Comparison of ENCODE assay signal across 8 cellular contexts in genomic region chr20:5119143-5119434, GRCh38. TPM values are rescaled to one million over a fixed set of nuclear protein-coding genes. Genes with fewer than 3 reads are reported as not detected.
DNase-seq lines count a peak whose midpoint lies in the region; ATAC-seq and TF ChIP-seq lines count a peak whose summit lies in the region.

No MANE protein-coding gene starts in this region.

- H3K9me3 Mint-ChIP-seq in CD4-positive, alpha-beta memory T cell, result peaks cover 0 to 2% (median 0%) of the 10 kb centered on the region in 8 donors
- H3K9me3 Mint-ChIP-seq in endothelial cell (ENCODE audit: unreplicated experiment), result no peaks in the 10 kb centered on the region

- peak overlapping the region; percentile 72 for H3K27ac ChIP-seq in CD4-positive, alpha-beta memory T cell (ENCODE audit: low read depth, low read length)
- H3K27ac ChIP-seq in OCI-LY3 (ENCODE audit: low read length) (peak overlapping the region; percentile 91), neutrophil (peak overlapping the region; percentile 85)

- H2AFZ ChIP-seq in OCI-LY3 (ENCODE audit: low read depth, low read length), result no peak overlapping the region

- CTCF ChIA-PET in CD4-positive, alpha-beta memory T cell (lab: Charles Lee; ENCODE audit: partially characterized antibody), result interaction anchor here (1.5 to 11.4 kb wide), 4 partner anchors 12 to 72 kb away, joined by 4 to 173 read pairs (median 8); no protein-coding TSS in a partner anchor

- no peak for TF ChIP-seq CTCF in OCI-LY3 (IDR thresholded peaks at IDR 0.05; ENCODE audit: low read depth, low read length)
- TF ChIP-seq CTCF in endothelial cell (IDR thresholded peaks at IDR 0.05; ENCODE audit: unreplicated experiment), result no peak
- TF ChIP-seq CTCF in neutrophil (IDR thresholded peaks at IDR 0.05), result no peak

- no peaks in the 10 kb centered on the region for H3K9me3 ChIP-seq in CD4-positive, alpha-beta memory T cell (ENCODE audit: control insufficient read depth in 1 of 2, low read length in 2 of 2)
- H3K9me3 ChIP-seq in OCI-LY3 (ENCODE audit: insufficient read depth, low read length), result no peaks in the 10 kb centered on the region
- no peaks in the 10 kb centered on the region for H3K9me3 ChIP-seq in neutrophil

- intact Hi-C loops in CD4-positive, alpha-beta memory T cell (cut with micrococcal nuclease), result loop anchor here (1.0 kb wide), 1 partner anchor 8 kb away; the partner anchor contains the start of gene CDS2

- no peak for DNase-seq in CD4-positive, alpha-beta memory T cell
- DNase-seq in endothelial cell (ENCODE audit: low spot score), result no peak
- no peak for DNase-seq in foreskin melanocyte
- DNase-seq in AML-193 (lab: John Stamatoyannopoulos, UW), result no peak
- no peak for DNase-seq in stimulated activated CD4-positive, alpha-beta T cell treated with anti-CD3 and anti-CD28 coated beads, Interleukin-2, amount 100 ng/mL, for 48 hours

- peaks cover 29% of the 10 kb centered on the region for H3K4me1 ChIP-seq in CD4-positive, alpha-beta memory T cell (ENCODE audit: insufficient read depth, low read length)
- H3K4me1 ChIP-seq in OCI-LY3 (ENCODE audit: low read length), result peaks cover 47% of the 10 kb centered on the region
- H3K4me1 ChIP-seq in neutrophil (ENCODE audit: control insufficient read depth in 1 of 2, insufficient read depth in 1 of 2, low read depth in 1 of 2, low read length in 1 of 2), result peaks cover 23 to 31% of the 10 kb centered on the region in 2 experiments

- H3K36me3 ChIP-seq in CD4-positive, alpha-beta memory T cell (ENCODE audit: insufficient read depth, low read length), result peaks cover 37% of the 10 kb centered on the region
- H3K36me3 ChIP-seq in OCI-LY3 (replicated peaks; ENCODE audit: low read depth, low read length) (peaks cover 49% of the 10 kb centered on the region), neutrophil (no peaks in the 10 kb centered on the region)

- POLR2A ChIA-PET in CD4-positive, alpha-beta memory T cell (lab: Charles Lee; ENCODE audit: partially characterized antibody), result interaction anchor here (0.8 to 2.5 kb wide), 17 partner anchors 8 to 307 kb away, joined by 3 to 15 read pairs (median 4); partner anchors contain the start of gene CDS2

- peaks cover 13 to 40% of the 10 kb centered on the region in 2 donors for H3K36me3 Mint-ChIP-seq in CD4-positive, alpha-beta memory T cell
- H3K36me3 Mint-ChIP-seq in endothelial cell (ENCODE audit: low read depth, unreplicated experiment), result peaks cover 11% of the 10 kb centered on the region

- peaks cover 47% of the 10 kb centered on the region for H3K79me2 ChIP-seq in OCI-LY3 (ENCODE audit: low read length)

- H3K27me3 ChIP-seq in CD4-positive, alpha-beta memory T cell (ENCODE audit: insufficient read depth, low read length), result no peaks in the 10 kb centered on the region
- H3K27me3 ChIP-seq in OCI-LY3 (ENCODE audit: low read depth, low read length) (no peaks in the 10 kb centered on the region), neutrophil (no peaks in the 10 kb centered on the region)

- peak overlapping the region; percentile 83 to 89 for H3K4me3 ChIP-seq in CD4-positive, alpha-beta memory T cell (ENCODE audit: low read length in 2 of 2)
- H3K4me3 ChIP-seq in OCI-LY3 (ENCODE audit: low read length) (peak overlapping the region; percentile 89), neutrophil (ENCODE audit: low read depth in 1 of 2, low read length in 1 of 2) (peak overlapping the region; percentile 90 to 93)

- ATAC-seq in HG03439 (IDR thresholded peaks at IDR 0.05; ENCODE audit: unreplicated experiment), result no peak

- peaks cover 25% of the 10 kb centered on the region for H4K20me1 ChIP-seq in OCI-LY3 (ENCODE audit: insufficient read depth, low read length)

- peak overlapping the region; percentile 76 to 97 (median 93) for H3K27ac Mint-ChIP-seq in CD4-positive, alpha-beta memory T cell
- no peak overlapping the region for H3K27ac Mint-ChIP-seq in endothelial cell (ENCODE audit: unreplicated experiment)

- peaks cover 15 to 42% (median 29%) of the 10 kb centered on the region in 4 donors for H3K4me1 Mint-ChIP-seq in CD4-positive, alpha-beta memory T cell
- peaks cover 13% of the 10 kb centered on the region for H3K4me1 Mint-ChIP-seq in endothelial cell (ENCODE audit: unreplicated experiment)

- H3K9ac ChIP-seq in OCI-LY3 (ENCODE audit: low read length), result peak overlapping the region; percentile 98

- H3K4me2 ChIP-seq in OCI-LY3 (ENCODE audit: low read length), result peak overlapping the region; percentile 91

- no peaks in the 10 kb centered on the region for H3K27me3 Mint-ChIP-seq in CD4-positive, alpha-beta memory T cell
- H3K27me3 Mint-ChIP-seq in endothelial cell (ENCODE audit: unreplicated experiment), result no peaks in the 10 kb centered on the region

- H3K4me3 Mint-ChIP-seq in CD4-positive, alpha-beta memory T cell, result peak overlapping the region; percentile 92 to 97 (median 95)
- peak overlapping the region; percentile 91 for H3K4me3 Mint-ChIP-seq in endothelial cell (ENCODE audit: unreplicated experiment)

RNA-seq across cellular contexts. Expression of gene PCNA, which starts 0.7 kb away (rescaled TPM):
- 10 to 100 TPM; 60.0 to 60.5 TPM for total RNA-seq in CD4-positive, alpha-beta memory T cell
- polyA plus RNA-seq in CD4-positive, alpha-beta memory T cell, result 10 to 100 TPM; 68.8 to 71.9 TPM
- total RNA-seq in endothelial cell (ENCODE audit: unreplicated experiment), result 77.1 TPM

RNA-seq across cellular contexts. Expression of gene TMEM230, which starts 6.2 kb away (rescaled TPM):
- total RNA-seq in CD4-positive, alpha-beta memory T cell, result 10 to 100 TPM; 81.6 to 87.3 TPM
- polyA plus RNA-seq in CD4-positive, alpha-beta memory T cell, result 100 to 1,000 TPM; 215 to 248 TPM
- 62.2 TPM for total RNA-seq in endothelial cell (ENCODE audit: unreplicated experiment)

RNA-seq across cellular contexts. Expression of gene CDS2, which starts 7.7 kb away (rescaled TPM):
- total RNA-seq in CD4-positive, alpha-beta memory T cell, result 10 to 100 TPM; 59.4 to 59.8 TPM
- polyA plus RNA-seq in CD4-positive, alpha-beta memory T cell, result 10 to 100 TPM; 53.7 to 57.0 TPM
- total RNA-seq in endothelial cell (ENCODE audit: unreplicated experiment), result 130 TPM
